9 cellular contexts compared by ENCODE assay signal in the genomic region with DNA sequence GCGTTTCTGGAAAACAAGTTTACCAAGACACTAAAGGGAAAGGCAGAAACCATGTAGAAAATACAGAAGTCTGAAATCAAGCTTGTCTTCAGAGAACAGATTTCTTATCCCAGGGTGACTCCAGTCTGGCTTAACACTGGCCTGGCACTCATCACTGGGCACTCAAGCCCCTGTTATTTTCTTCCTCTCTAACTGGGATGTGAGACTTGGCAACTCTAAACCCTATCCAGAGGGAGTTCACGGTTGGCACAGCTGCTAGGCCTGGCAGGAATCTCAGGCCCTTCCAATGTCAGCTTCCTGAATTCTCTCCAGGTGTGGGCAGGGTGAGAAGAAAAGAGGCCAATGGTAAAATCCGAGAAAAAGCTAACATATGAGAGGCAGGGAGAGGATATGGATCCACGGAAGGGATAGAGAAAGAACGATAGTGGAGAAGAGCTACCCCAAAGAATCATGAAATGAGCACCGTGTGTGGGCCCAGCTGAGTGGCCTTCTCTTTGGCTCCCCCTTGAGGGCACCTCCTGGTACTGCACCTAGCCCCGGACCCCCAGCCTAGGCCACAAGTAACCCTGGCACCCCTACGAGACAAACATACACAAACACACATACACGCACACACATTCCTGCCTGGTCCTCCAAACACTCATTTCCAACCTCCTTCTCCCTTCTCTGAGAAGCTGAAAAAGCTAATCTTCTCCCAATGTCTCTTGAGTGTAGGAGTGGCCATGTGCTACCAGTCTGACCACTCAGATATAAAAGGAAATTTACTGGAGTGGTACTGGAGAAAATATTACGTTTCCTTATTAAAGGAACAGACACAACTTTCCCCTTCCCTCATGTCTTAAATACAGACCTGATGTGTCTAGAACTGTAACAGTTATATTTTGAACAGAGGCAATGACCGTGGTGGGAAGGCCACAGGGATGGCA. TPM values are rescaled to one million over a fixed set of nuclear protein-coding genes. Genes with fewer than 3 reads are reported as not detected.
A peak's percentile ranks its signal among the peaks of the same experiment; 100 is the strongest.
DNase-seq lines count a peak whose midpoint lies in the region; TF ChIP-seq lines count a peak whose summit lies in the region.
"Had no signal": no experiment of that assay in that cellular context is flagged by ENCODE, and none has a peak within 500 bp of the region (broad histone marks: within the 10 kb centered on the region; RNA-seq: fewer than 3 reads in every experiment).

No MANE protein-coding gene starts in this region.

- H3K9me3 Mint-ChIP-seq in activated naive CD4-positive, alpha-beta T cell treated with anti-CD3 and anti-CD28 coated beads for 36 hours, result no peaks in the 10 kb centered on the region
- H3K9me3 Mint-ChIP-seq in immature natural killer cell, result no peaks in the 10 kb centered on the region
- H3K9me3 Mint-ChIP-seq: activated naive CD4-positive, alpha-beta T cell treated with anti-CD3 and anti-CD28 coated beads, Interleukin-2, amount 50 U/mL, for 24 hours had no signal

- peak in 3 of 4 experiments; percentile 11 to 28 (median 25) for TF ChIP-seq CTCF in uterus (IDR thresholded peaks at IDR 0.05)

- H3K27me3 ChIP-seq in uterus, result no peaks in the 10 kb centered on the region

- CTCF ChIA-PET in activated naive CD4-positive, alpha-beta T cell treated with anti-CD3 and anti-CD28 coated beads for 36 hours (lab: Charles Lee), result interaction anchor here (0.6 to 1.1 kb wide), 7 partner anchors 9 to 1333 kb away, joined by 3 to 4 read pairs (median 3); no protein-coding TSS in a partner anchor

- no peak overlapping the region for H3K4me3 Mint-ChIP-seq in activated naive CD4-positive, alpha-beta T cell treated with anti-CD3 and anti-CD28 coated beads for 36 hours
- H3K4me3 Mint-ChIP-seq in immature natural killer cell, result no peak overlapping the region
- H3K4me3 Mint-ChIP-seq: activated naive CD4-positive, alpha-beta T cell treated with anti-CD3 and anti-CD28 coated beads, Interleukin-2, amount 50 U/mL, for 24 hours had no signal

- H3K36me3 ChIP-seq in uterus, result no peaks in the 10 kb centered on the region

- no peaks in the 10 kb centered on the region for H3K36me3 Mint-ChIP-seq in activated naive CD4-positive, alpha-beta T cell treated with anti-CD3 and anti-CD28 coated beads for 36 hours (ENCODE audit: low read depth)
- no peaks in the 10 kb centered on the region for H3K36me3 Mint-ChIP-seq in immature natural killer cell
- H3K36me3 Mint-ChIP-seq: activated naive CD4-positive, alpha-beta T cell treated with anti-CD3 and anti-CD28 coated beads, Interleukin-2, amount 50 U/mL, for 24 hours had no signal

- no peak overlapping the region for H3K4me3 ChIP-seq in uterus

- no peaks in the 10 kb centered on the region for H3K4me1 ChIP-seq in uterus

- no peak for TF ChIP-seq POLR2A in uterus (IDR thresholded peaks at IDR 0.05)

- no peaks in the 10 kb centered on the region for H3K4me1 Mint-ChIP-seq in activated naive CD4-positive, alpha-beta T cell treated with anti-CD3 and anti-CD28 coated beads for 36 hours (ENCODE audit: low read depth)
- no peaks in the 10 kb centered on the region for H3K4me1 Mint-ChIP-seq in immature natural killer cell
- H3K4me1 Mint-ChIP-seq: activated naive CD4-positive, alpha-beta T cell treated with anti-CD3 and anti-CD28 coated beads, Interleukin-2, amount 50 U/mL, for 24 hours had no signal

- no peaks in the 10 kb centered on the region for H3K27me3 Mint-ChIP-seq in activated naive CD4-positive, alpha-beta T cell treated with anti-CD3 and anti-CD28 coated beads for 36 hours (ENCODE audit: low read depth)
- H3K27me3 Mint-ChIP-seq in immature natural killer cell (ENCODE audit: low read depth in 3 of 3), result peaks cover 0 to 3% (median 3%) of the 10 kb centered on the region in 3 donors
- H3K27me3 Mint-ChIP-seq: activated naive CD4-positive, alpha-beta T cell treated with anti-CD3 and anti-CD28 coated beads, Interleukin-2, amount 50 U/mL, for 24 hours had no signal

- H3K27ac Mint-ChIP-seq in activated naive CD4-positive, alpha-beta T cell treated with anti-CD3 and anti-CD28 coated beads for 36 hours, result no peak overlapping the region
- no peak overlapping the region for H3K27ac Mint-ChIP-seq in immature natural killer cell
- H3K27ac Mint-ChIP-seq: activated naive CD4-positive, alpha-beta T cell treated with anti-CD3 and anti-CD28 coated beads, Interleukin-2, amount 50 U/mL, for 24 hours had no signal

- no peak overlapping the region for H3K27ac ChIP-seq in uterus

- H3K9me3 ChIP-seq in uterus, result no peaks in the 10 kb centered on the region

- peak; percentile 53 for DNase-seq in activated CD4-positive, alpha-beta T cell treated with anti-CD3 and anti-CD28 coated beads for 48 hours
- DNase-seq in activated CD4-positive, alpha-beta T cell treated with anti-CD3 and anti-CD28 coated beads for 1 hour, result no peak
- peak; percentile 19 for DNase-seq in H4 (ENCODE audit: low spot score)
- peak; percentile 2 for DNase-seq in LoVo (ENCODE audit: low spot score)
- peak; percentile 35 for DNase-seq in activated naive CD4-positive, alpha-beta T cell treated with anti-CD3 and anti-CD28 coated beads for 36 hours
- DNase-seq in immature natural killer cell, result peak in 2 of 3 donors; percentile 15 to 19
- DNase-seq in uterus, result no peak
- no peak for DNase-seq in cortex of kidney (lab: John Stamatoyannopoulos, UW)

- intact Hi-C loops in activated naive CD4-positive, alpha-beta T cell treated with anti-CD3 and anti-CD28 coated beads for 36 hours (cut with micrococcal nuclease), result no loop called here
- intact Hi-C loops in uterus (cut with DNase I; ENCODE audit: low total_unique reads), result no loop called here

RNA-seq across cellular contexts. Expression of a gene that starts 16.6 kb away (rescaled TPM):
- 0.52 and 3.0 TPM in 2 replicates for total RNA-seq in H4 (2014; rRNA removed; shearing (Covaris generic))
- total RNA-seq in activated naive CD4-positive, alpha-beta T cell treated with anti-CD3 and anti-CD28 coated beads for 36 hours, result not detected
- not detected for polyA plus RNA-seq in immature natural killer cell
- total RNA-seq in uterus, result 10 to 100 TPM in 1 of 4 donors, 1 to 10 TPM in 3; 2.9 to 12.6 (median 5.3) TPM

Comparison
In these comparisons a context has a peak if more than half of its experiments do, and no peak if none do; other contexts are left out.
1. DNase-seq: peak in activated CD4-positive, alpha-beta T cell treated with anti-CD3 and anti-CD28 coated beads for 48 hours (single experiment), H4 (single experiment), LoVo (single experiment), activated naive CD4-positive, alpha-beta T cell treated with anti-CD3 and anti-CD28 coated beads for 36 hours (single experiment) and immature natural killer cell (2 of 3); none in activated CD4-positive, alpha-beta T cell treated with anti-CD3 and anti-CD28 coated beads for 1 hour (single experiment), uterus (0 of 2) and cortex of kidney (single experiment).